ENCODE assay signal across 1 cellular context in the genomic region with DNA sequence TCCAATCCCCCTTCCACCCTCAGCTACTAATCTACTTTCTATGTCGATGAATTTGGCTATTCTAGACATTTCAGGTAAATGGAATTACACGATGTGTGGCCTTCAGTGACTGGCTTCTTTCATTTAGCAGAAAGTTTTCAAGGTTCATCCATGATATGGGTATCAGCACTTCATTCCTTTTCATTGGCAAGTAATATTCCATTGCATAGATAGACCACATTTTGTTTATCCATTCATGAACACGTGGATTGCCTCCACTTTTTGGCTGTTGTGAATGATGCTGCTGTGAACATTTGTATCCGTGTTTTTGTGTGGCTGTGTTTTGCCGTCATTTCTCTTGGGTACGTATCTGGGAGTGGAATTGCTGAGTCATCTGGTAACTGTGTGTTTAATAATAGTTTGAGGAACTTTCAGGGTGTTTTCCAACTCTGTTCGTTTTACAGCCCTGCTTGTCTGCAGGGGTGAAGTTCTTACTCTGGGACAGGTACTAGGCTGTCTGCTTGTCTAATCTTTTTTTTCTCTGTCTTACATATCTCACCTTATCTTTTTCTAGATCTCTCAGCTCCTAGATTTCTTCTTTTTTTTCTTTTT.
TF ChIP-seq lines count a peak whose summit lies in the region.

No MANE protein-coding gene starts in this region.

TF ChIP-seq in HepG2, 621 proteins besides CTCF, POLR2A, EP300 and RAD21:
- TF ChIP-seq, protein P1, sequence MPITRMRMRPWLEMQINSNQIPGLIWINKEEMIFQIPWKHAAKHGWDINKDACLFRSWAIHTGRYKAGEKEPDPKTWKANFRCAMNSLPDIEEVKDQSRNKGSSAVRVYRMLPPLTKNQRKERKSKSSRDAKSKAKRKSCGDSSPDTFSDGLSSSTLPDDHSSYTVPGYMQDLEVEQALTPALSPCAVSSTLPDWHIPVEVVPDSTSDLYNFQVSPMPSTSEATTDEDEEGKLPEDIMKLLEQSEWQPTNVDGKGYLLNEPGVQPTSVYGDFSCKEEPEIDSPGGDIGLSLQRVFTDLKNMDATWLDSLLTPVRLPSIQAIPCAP (CRISPR knock-in tag; IDR thresholded peaks at IDR 0.05; ENCODE audit: low read depth): no peak
- TF ChIP-seq HMG20B (CRISPR knock-in tag; conservative IDR thresholded peaks at IDR 0.05) (no peak), MAFF (IDR thresholded peaks at IDR 0.05; ENCODE audit: low read depth, low read length) (peak; percentile 59), MAFK (conservative IDR thresholded peaks at IDR 0.05 in 1 of 2, IDR thresholded peaks at IDR 0.05 in 1 of 2; ENCODE audit: low read length in 2 of 2) (peak; percentile 58 to 79), NFE2L2 (IDR thresholded peaks at IDR 0.05; ENCODE audit: low read length) (peak; percentile 84), ZNF841 (CRISPR knock-in tag; IDR thresholded peaks at IDR 0.05; ENCODE audit: borderline replicate concordance) (no peak), JUND (CRISPR knock-in tag; IDR thresholded peaks at IDR 0.05) (no peak), HCFC1 (IDR thresholded peaks at IDR 0.05; ENCODE audit: low read depth, low read length) (no peak)
